Comparison of ENCODE assay signal across 8 cellular contexts in genomic region chr6:167056370-167056769, GRCh38. TPM values are rescaled to one million over a fixed set of nuclear protein-coding genes. Genes with fewer than 3 reads are reported as not detected.
DNase-seq lines count a peak whose midpoint lies in the region; ATAC-seq and TF ChIP-seq lines count a peak whose summit lies in the region.

No MANE protein-coding gene starts in this region.

- no peaks in the 10 kb centered on the region for H3K27me3 ChIP-seq in SU-DHL-6 (ENCODE audit: low read length)

- no peak overlapping the region for H3K4me3 Mint-ChIP-seq in activated CD4-positive, alpha-beta T cell treated with anti-CD3 and anti-CD28 coated beads, Interleukin-2, amount 10 ng/mL, durations not matched to agents 24 days and 14 days

- H3K36me3 Mint-ChIP-seq in activated CD4-positive, alpha-beta T cell treated with anti-CD3 and anti-CD28 coated beads, Interleukin-2, amount 10 ng/mL, durations not matched to agents 24 days and 14 days (ENCODE audit: low read depth): no peaks in the 10 kb centered on the region

- H3K4me3 ChIP-seq in SU-DHL-6 (ENCODE audit: insufficient read depth, low read length, poor library complexity, severe bottlenecking): no peak overlapping the region

- H3K79me2 ChIP-seq in SU-DHL-6 (ENCODE audit: insufficient read depth, low read length): no peaks in the 10 kb centered on the region

- no peaks in the 10 kb centered on the region for H4K20me1 ChIP-seq in SU-DHL-6 (ENCODE audit: low read depth, low read length)

- H3K27ac ChIP-seq in SU-DHL-6 (ENCODE audit: low read depth, low read length): no peak overlapping the region

- peaks cover 8% of the 10 kb centered on the region for H3K9me3 Mint-ChIP-seq in activated CD4-positive, alpha-beta T cell treated with anti-CD3 and anti-CD28 coated beads, Interleukin-2, amount 10 ng/mL, durations not matched to agents 24 days and 14 days

- peaks cover 4% of the 10 kb centered on the region; the same call in 1 of the 2 replicates for H3F3A ChIP-seq in SU-DHL-6 (ENCODE audit: insufficient read depth)

- no peak overlapping the region for H2AFZ ChIP-seq in SU-DHL-6 (ENCODE audit: low read depth, low read length, severe bottlenecking)

- H3K9me2 ChIP-seq in SU-DHL-6 (replicated peaks; ENCODE audit: insufficient read depth, low read length): no peaks in the 10 kb centered on the region

- H3K4me2 ChIP-seq in SU-DHL-6 (ENCODE audit: low read depth, low read length, poor library complexity, severe bottlenecking): peak overlapping the region; percentile 39

- peak; percentile 82 for ATAC-seq in HG02943 (IDR thresholded peaks at IDR 0.05; ENCODE audit: low read depth, unreplicated experiment)
- ATAC-seq in SK-N-SH treated with all-trans-retinoic acid at 6 μM for 48 hours: no peak

- no peaks in the 10 kb centered on the region for H3K9me3 ChIP-seq in SU-DHL-6 (ENCODE audit: insufficient read depth, low read length)

- no peak overlapping the region for H3K27ac Mint-ChIP-seq in activated CD4-positive, alpha-beta T cell treated with anti-CD3 and anti-CD28 coated beads, Interleukin-2, amount 10 ng/mL, durations not matched to agents 24 days and 14 days

- H3K4me1 Mint-ChIP-seq in activated CD4-positive, alpha-beta T cell treated with anti-CD3 and anti-CD28 coated beads, Interleukin-2, amount 10 ng/mL, durations not matched to agents 24 days and 14 days: peaks cover 2% of the 10 kb centered on the region

- DNase-seq in activated CD4-positive, alpha-beta T cell treated with anti-CD3 and anti-CD28 coated beads, Interleukin-2, amount 10 ng/mL, durations not matched to agents 24 days and 14 days: peak; percentile 65
- DNase-seq in activated CD4-positive, alpha-beta T cell treated with anti-CD3 and anti-CD28 coated beads, Interleukin-2, amount 50 U/mL, for 48 hours: no peak
- DNase-seq in pons (ENCODE audit: low spot score) (peak; percentile 42), HuH-7.5 (ENCODE audit: low spot score) (no peak), SW 1271 (lab: John Stamatoyannopoulos, UW) (no peak)

- H3K9ac ChIP-seq in SU-DHL-6 (ENCODE audit: low read length): no peak overlapping the region

- H3K27me3 Mint-ChIP-seq in activated CD4-positive, alpha-beta T cell treated with anti-CD3 and anti-CD28 coated beads, Interleukin-2, amount 10 ng/mL, durations not matched to agents 24 days and 14 days: peaks cover 31% of the 10 kb centered on the region

- intact Hi-C loops in activated CD4-positive, alpha-beta T cell treated with anti-CD3 and anti-CD28 coated beads, Interleukin-2, amount 10 ng/mL, durations not matched to agents 24 days and 14 days (cut with micrococcal nuclease): no loop called here

- H3K36me3 ChIP-seq in SU-DHL-6 (ENCODE audit: low read length): no peaks in the 10 kb centered on the region; the same call in 1 of the 2 replicates

- TF ChIP-seq CTCF in SU-DHL-6 (IDR thresholded peaks at IDR 0.05; ENCODE audit: insufficient read depth, low read length, poor library complexity, severe bottlenecking): no peak

TF ChIP-seq in SK-N-SH treated with all-trans-retinoic acid at 6 μM for 48 hours, 23 proteins besides CTCF, POLR2A, EP300 and RAD21:
- no peak for TF ChIP-seq ZFP30 (CRISPR knock-in tag; IDR thresholded peaks at IDR 0.05)
- TF ChIP-seq, protein P1, sequence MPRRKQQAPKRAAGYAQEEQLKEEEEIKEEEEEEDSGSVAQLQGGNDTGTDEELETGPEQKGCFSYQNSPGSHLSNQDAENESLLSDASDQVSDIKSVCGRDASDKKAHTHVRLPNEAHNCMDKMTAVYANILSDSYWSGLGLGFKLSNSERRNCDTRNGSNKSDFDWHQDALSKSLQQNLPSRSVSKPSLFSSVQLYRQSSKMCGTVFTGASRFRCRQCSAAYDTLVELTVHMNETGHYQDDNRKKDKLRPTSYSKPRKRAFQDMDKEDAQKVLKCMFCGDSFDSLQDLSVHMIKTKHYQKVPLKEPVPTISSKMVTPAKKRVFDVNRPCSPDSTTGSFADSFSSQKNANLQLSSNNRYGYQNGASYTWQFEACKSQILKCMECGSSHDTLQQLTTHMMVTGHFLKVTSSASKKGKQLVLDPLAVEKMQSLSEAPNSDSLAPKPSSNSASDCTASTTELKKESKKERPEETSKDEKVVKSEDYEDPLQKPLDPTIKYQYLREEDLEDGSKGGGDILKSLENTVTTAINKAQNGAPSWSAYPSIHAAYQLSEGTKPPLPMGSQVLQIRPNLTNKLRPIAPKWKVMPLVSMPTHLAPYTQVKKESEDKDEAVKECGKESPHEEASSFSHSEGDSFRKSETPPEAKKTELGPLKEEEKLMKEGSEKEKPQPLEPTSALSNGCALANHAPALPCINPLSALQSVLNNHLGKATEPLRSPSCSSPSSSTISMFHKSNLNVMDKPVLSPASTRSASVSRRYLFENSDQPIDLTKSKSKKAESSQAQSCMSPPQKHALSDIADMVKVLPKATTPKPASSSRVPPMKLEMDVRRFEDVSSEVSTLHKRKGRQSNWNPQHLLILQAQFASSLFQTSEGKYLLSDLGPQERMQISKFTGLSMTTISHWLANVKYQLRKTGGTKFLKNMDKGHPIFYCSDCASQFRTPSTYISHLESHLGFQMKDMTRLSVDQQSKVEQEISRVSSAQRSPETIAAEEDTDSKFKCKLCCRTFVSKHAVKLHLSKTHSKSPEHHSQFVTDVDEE (CRISPR knock-in tag; IDR thresholded peaks at IDR 0.05): no peak
- no peak for TF ChIP-seq RARB (CRISPR knock-in tag; IDR thresholded peaks at IDR 0.05)
- TF ChIP-seq TCF4 (CRISPR knock-in tag; IDR thresholded peaks at IDR 0.05; ENCODE audit: borderline replicate concordance): no peak
- TF ChIP-seq ZFP3 (CRISPR knock-in tag; IDR thresholded peaks at IDR 0.05): no peak
- TF ChIP-seq OSR1 (CRISPR knock-in tag; IDR thresholded peaks at IDR 0.05): no peak
- no peak for TF ChIP-seq CSRNP3 (CRISPR knock-in tag; IDR thresholded peaks at IDR 0.05)
- no peak for TF ChIP-seq ARNTL (CRISPR knock-in tag; IDR thresholded peaks at IDR 0.05; ENCODE audit: borderline replicate concordance, low read depth)
- TF ChIP-seq, protein P2, sequence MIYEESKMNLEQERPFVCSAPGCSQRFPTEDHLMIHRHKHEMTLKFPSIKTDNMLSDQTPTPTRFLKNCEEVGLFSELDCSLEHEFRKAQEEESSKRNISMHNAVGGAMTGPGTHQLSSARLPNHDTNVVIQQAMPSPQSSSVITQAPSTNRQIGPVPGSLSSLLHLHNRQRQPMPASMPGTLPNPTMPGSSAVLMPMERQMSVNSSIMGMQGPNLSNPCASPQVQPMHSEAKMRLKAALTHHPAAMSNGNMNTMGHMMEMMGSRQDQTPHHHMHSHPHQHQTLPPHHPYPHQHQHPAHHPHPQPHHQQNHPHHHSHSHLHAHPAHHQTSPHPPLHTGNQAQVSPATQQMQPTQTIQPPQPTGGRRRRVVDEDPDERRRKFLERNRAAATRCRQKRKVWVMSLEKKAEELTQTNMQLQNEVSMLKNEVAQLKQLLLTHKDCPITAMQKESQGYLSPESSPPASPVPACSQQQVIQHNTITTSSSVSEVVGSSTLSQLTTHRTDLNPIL (CRISPR knock-in tag; IDR thresholded peaks at IDR 0.05; ENCODE audit: low read depth): no peak
- TF ChIP-seq ZC3H10 (CRISPR knock-in tag; IDR thresholded peaks at IDR 0.05): no peak
- TF ChIP-seq, protein P3, sequence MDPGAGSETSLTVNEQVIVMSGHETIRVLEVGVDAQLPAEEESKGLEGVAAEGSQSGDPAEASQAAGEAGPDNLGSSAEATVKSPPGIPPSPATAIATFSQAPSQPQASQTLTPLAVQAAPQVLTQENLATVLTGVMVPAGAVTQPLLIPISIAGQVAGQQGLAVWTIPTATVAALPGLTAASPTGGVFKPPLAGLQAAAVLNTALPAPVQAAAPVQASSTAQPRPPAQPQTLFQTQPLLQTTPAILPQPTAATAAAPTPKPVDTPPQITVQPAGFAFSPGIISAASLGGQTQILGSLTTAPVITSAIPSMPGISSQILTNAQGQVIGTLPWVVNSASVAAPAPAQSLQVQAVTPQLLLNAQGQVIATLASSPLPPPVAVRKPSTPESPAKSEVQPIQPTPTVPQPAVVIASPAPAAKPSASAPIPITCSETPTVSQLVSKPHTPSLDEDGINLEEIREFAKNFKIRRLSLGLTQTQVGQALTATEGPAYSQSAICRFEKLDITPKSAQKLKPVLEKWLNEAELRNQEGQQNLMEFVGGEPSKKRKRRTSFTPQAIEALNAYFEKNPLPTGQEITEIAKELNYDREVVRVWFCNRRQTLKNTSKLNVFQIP (CRISPR knock-in tag; IDR thresholded peaks at IDR 0.05; ENCODE audit: borderline replicate concordance, low read depth): no peak
- TF ChIP-seq BACH2 (CRISPR knock-in tag; IDR thresholded peaks at IDR 0.05; ENCODE audit: borderline replicate concordance): no peak
- no peak for TF ChIP-seq ZNF70 (CRISPR knock-in tag; IDR thresholded peaks at IDR 0.05)

RNA-seq across cellular contexts. Expression of gene CEP43, which starts 57.2 kb away (rescaled TPM):
- total RNA-seq in activated CD4-positive, alpha-beta T cell treated with anti-CD3 and anti-CD28 coated beads, Interleukin-2, amount 10 ng/mL, durations not matched to agents 24 days and 14 days: 21.1 and 23.0 TPM in 2 replicates

Comparison
In these comparisons a context has a peak if more than half of its experiments do, and no peak if none do; other contexts are left out.
1. DNase-seq: peak in activated CD4-positive, alpha-beta T cell treated with anti-CD3 and anti-CD28 coated beads, Interleukin-2, amount 10 ng/mL, durations not matched to agents 24 days and 14 days (single experiment) and pons (single experiment); none in activated CD4-positive, alpha-beta T cell treated with anti-CD3 and anti-CD28 coated beads, Interleukin-2, amount 50 U/mL, for 48 hours (0 of 2), HuH-7.5 (single experiment) and SW 1271 (0 of 2).